ENCODE assay signal across 9 cellular contexts in the genomic region with DNA sequence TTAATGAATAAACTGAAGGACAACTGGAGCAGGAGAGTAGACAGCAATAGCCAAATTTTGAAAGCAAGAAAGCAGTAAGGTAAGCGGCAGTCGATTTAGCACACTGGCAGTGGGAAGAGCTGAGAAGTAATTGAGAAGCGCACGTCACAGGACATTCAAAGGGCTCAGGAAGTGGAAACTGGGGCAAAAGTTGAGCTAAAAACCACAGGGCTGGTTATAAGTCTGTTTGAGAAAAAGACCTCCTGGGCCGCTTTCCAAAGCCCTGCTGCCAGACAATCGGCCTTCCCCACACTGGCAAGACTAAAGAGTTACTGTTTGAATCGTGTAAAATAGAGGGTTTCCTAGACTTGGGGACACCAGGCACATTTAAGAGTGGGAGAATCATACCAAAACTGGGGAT.
DNase-seq lines count a peak whose midpoint lies in the region; ATAC-seq, FAIRE-seq and TF ChIP-seq lines count a peak whose summit lies in the region.
"Had no signal": no experiment of that assay in that cellular context is flagged by ENCODE, and none has a peak within 500 bp of the region (broad histone marks: within the 10 kb centered on the region; RNA-seq: fewer than 3 reads in every experiment).

No MANE protein-coding gene starts in this region.

- FAIRE-seq in HepG2 (lab: Jason Lieb, UNC) = no peak

- H3K4me2 ChIP-seq in HepG2 (ENCODE audit: low read depth, low read length) = no peak overlapping the region
- H3K4me2 ChIP-seq in OCI-LY7 (ENCODE audit: low read length) = no peak overlapping the region

- in situ Hi-C loops in HepG2 (cut with HindIII; ENCODE audit: extremely low pct_ligation_motif_present, low pct_unique_long_range_greater_than_20kb) = loop anchor here (10.0 kb wide), 1 partner anchor 228 kb away; no protein-coding TSS in a partner anchor

- intact Hi-C loops in right lobe of liver (cut with DNase I) (loop anchor here in 1 of 2 donors (10.0 kb wide), 2 partner anchors 58 to 438 kb away; a partner anchor contains a TSS), HepG2 (cut with micrococcal nuclease; ENCODE audit: unreplicated experiment) (no loop called here), upper lobe of right lung (cut with DNase I) (no loop called here), OCI-LY7 (cut with micrococcal nuclease; ENCODE audit: unreplicated experiment) (no loop called here)

- H3K4me1 ChIP-seq in right lobe of liver (no peaks in the 10 kb centered on the region), HepG2 (ENCODE audit: insufficient read depth, low read length) (no peaks in the 10 kb centered on the region), upper lobe of right lung (no peaks in the 10 kb centered on the region), right atrium auricular region (no peaks in the 10 kb centered on the region), OCI-LY7 (ENCODE audit: insufficient read depth, low read length, poor library complexity, severe bottlenecking) (no peaks in the 10 kb centered on the region)

- WGBS in right lobe of liver (ENCODE audit: insufficient coverage, low coverage, low lambda C conversion rate, missing lambda C conversion rate) = 54% methylated on average over 7 of the region's 7 CpGs
- 59% methylated on average over 7 of the region's 7 CpGs for WGBS in HepG2 (ENCODE audit: low lambda C conversion rate)

- ATAC-seq in right lobe of liver (peak in 3 of 4 donors; percentile 20 to 61 (median 61)), HepG2 (no peak), upper lobe of right lung (peak; percentile 84)

- CTCF ChIA-PET in HepG2 (lab: Yijun Ruan, JAX; ENCODE audit: low intra/inter-chr PET ratio, low total read pairs) = no interaction called here
- CTCF ChIA-PET in OCI-LY7 (lab: Charles Lee; ENCODE audit: unreplicated experiment) = no interaction called here

- H3K9me2 ChIP-seq in OCI-LY7 (ENCODE audit: insufficient read depth, low read length) = no peaks in the 10 kb centered on the region

- H3K27ac ChIP-seq in right lobe of liver (no peak overlapping the region), HepG2 (ENCODE audit: extremely low read length, insufficient read depth, low read length) (no peak overlapping the region), upper lobe of right lung (no peak overlapping the region), right atrium auricular region (no peak overlapping the region), OCI-LY7 (ENCODE audit: low read depth, low read length, poor library complexity, severe bottlenecking) (no peak overlapping the region)

- TF ChIP-seq POLR2A in right lobe of liver (IDR thresholded peaks at IDR 0.05) (no peak), HepG2 (IDR thresholded peaks at IDR 0.05; ENCODE audit: insufficient read depth in 1 of 2, low read depth in 2 of 2, low read length in 2 of 2) (no peak)

- no peaks in the 10 kb centered on the region for H4K20me1 ChIP-seq in HepG2 (ENCODE audit: insufficient read depth, low read length)
- no peaks in the 10 kb centered on the region for H4K20me1 ChIP-seq in OCI-LY7 (ENCODE audit: insufficient read depth, low read length)

- H3K9me3 ChIP-seq in right lobe of liver (no peaks in the 10 kb centered on the region), HepG2 (ENCODE audit: low read length) (no peaks in the 10 kb centered on the region), upper lobe of right lung (peaks cover 9% of the 10 kb centered on the region), right atrium auricular region (peaks cover 0 to 15% of the 10 kb centered on the region in 2 donors), OCI-LY7 (ENCODE audit: low read length) (no peaks in the 10 kb centered on the region)

- no peak for TF ChIP-seq EP300 in HepG2 (IDR thresholded peaks at IDR 0.05; ENCODE audit: low read depth in 2 of 2, low read length in 2 of 2)
- TF ChIP-seq EP300 in HepG2 (CRISPR knock-in tag; IDR thresholded peaks at IDR 0.05; ENCODE audit: borderline replicate concordance) = no peak

- TF ChIP-seq RAD21 in HepG2 (CRISPR knock-in tag; IDR thresholded peaks at IDR 0.05) = no peak

- no peaks in the 10 kb centered on the region for H3K79me2 ChIP-seq in HepG2 (ENCODE audit: insufficient read depth, low read length)
- no peaks in the 10 kb centered on the region for H3K79me2 ChIP-seq in OCI-LY7 (ENCODE audit: insufficient read depth, low read depth, low read length)

- TF ChIP-seq CTCF in right lobe of liver (IDR thresholded peaks at IDR 0.05) (no peak), HepG2 (CRISPR knock-in tag; IDR thresholded peaks at IDR 0.05) (no peak), upper lobe of right lung (IDR thresholded peaks at IDR 0.05) (no peak), right atrium auricular region (IDR thresholded peaks at IDR 0.05) (no peak), OCI-LY7 (conservative IDR thresholded peaks at IDR 0.05; ENCODE audit: low read length) (no peak)

- DNase-seq in right lobe of liver (no peak), HepG2 (ENCODE audit: low spot score) (no peak), inferior parietal cortex (ENCODE audit: extremely low spot score) (peak; percentile 24), upper lobe of right lung (no peak), DMS153 (lab: John Stamatoyannopoulos, UW) (no peak), right atrium auricular region (ENCODE audit: low spot score) (no peak), OCI-LY7 (ENCODE audit: low spot score) (no peak)
- peak; percentile 62 for DNase-seq in activated effector memory CD4-positive, alpha-beta T cell treated with anti-CD3 and anti-CD28 coated beads, Interleukin-2, amount 50 U/mL, for 16 hours
- DNase-seq: NCI-H510A treated with DMSO at 0.1 percent for 48 hours had no signal

- no peaks in the 10 kb centered on the region for H3K36me3 ChIP-seq in right lobe of liver
- H3K36me3 ChIP-seq in HepG2 (replicated peaks in 1 of 2; ENCODE audit: control insufficient read depth in 1 of 2, insufficient read depth in 2 of 2, low read length in 2 of 2) = no peaks in the 10 kb centered on the region
- H3K36me3 ChIP-seq in upper lobe of right lung = no peaks in the 10 kb centered on the region
- no peaks in the 10 kb centered on the region for H3K36me3 ChIP-seq in right atrium auricular region
- H3K36me3 ChIP-seq in OCI-LY7 (ENCODE audit: insufficient read depth, low read length) = no peaks in the 10 kb centered on the region

- H3K27me3 ChIP-seq in right lobe of liver = no peaks in the 10 kb centered on the region
- no peaks in the 10 kb centered on the region for H3K27me3 ChIP-seq in HepG2 (ENCODE audit: control insufficient read depth in 1 of 2, insufficient read depth in 2 of 2, low read length in 2 of 2)
- no peaks in the 10 kb centered on the region for H3K27me3 ChIP-seq in upper lobe of right lung
- H3K27me3 ChIP-seq in right atrium auricular region = no peaks in the 10 kb centered on the region

- POLR2A ChIA-PET in HepG2 (lab: Yijun Ruan, JAX) = no interaction called here
- POLR2A ChIA-PET in OCI-LY7 (lab: Charles Lee) = no interaction called here

- no peak overlapping the region for H3K9ac ChIP-seq in HepG2 (ENCODE audit: insufficient read depth, low read depth, low read length)

- H2AFZ ChIP-seq in HepG2 (ENCODE audit: low read length) (no peak overlapping the region), OCI-LY7 (ENCODE audit: low read length) (no peak overlapping the region)

- H3K4me3 ChIP-seq in right lobe of liver (no peak overlapping the region), HepG2 (replicated peaks in 1 of 3; ENCODE audit: insufficient read depth in 1 of 3, low read depth in 2 of 3, low read length in 3 of 3) (no peak overlapping the region), upper lobe of right lung (no peak overlapping the region), right atrium auricular region (no peak overlapping the region), OCI-LY7 (ENCODE audit: low read depth, low read length, poor library complexity, severe bottlenecking) (no peak overlapping the region)

- no TSS peak for BruUV-seq in HepG2 (replicated peaks; lab: Mats Ljungman, UMichigan)
- no TSS peak for BruUV-seq in OCI-LY7 (replicated peaks; lab: Mats Ljungman, UMichigan)

TF ChIP-seq in HepG2, 621 proteins besides CTCF, POLR2A, EP300 and RAD21 (continues in another document):
- TF ChIP-seq ZNF577 (CRISPR knock-in tag; IDR thresholded peaks at IDR 0.05; ENCODE audit: borderline replicate concordance, low read depth) (no peak), JARID2 (CRISPR knock-in tag; IDR thresholded peaks at IDR 0.05; ENCODE audit: insufficient replicate concordance) (no peak), ZNF563 (CRISPR knock-in tag; IDR thresholded peaks at IDR 0.05) (no peak), MTA1 (CRISPR knock-in tag; IDR thresholded peaks at IDR 0.05; ENCODE audit: borderline replicate concordance) (no peak), KLF9 (CRISPR knock-in tag; IDR thresholded peaks at IDR 0.05; ENCODE audit: low read depth) (no peak), ZFP1 (CRISPR knock-in tag; IDR thresholded peaks at IDR 0.05) (no peak)
- TF ChIP-seq, protein P1, sequence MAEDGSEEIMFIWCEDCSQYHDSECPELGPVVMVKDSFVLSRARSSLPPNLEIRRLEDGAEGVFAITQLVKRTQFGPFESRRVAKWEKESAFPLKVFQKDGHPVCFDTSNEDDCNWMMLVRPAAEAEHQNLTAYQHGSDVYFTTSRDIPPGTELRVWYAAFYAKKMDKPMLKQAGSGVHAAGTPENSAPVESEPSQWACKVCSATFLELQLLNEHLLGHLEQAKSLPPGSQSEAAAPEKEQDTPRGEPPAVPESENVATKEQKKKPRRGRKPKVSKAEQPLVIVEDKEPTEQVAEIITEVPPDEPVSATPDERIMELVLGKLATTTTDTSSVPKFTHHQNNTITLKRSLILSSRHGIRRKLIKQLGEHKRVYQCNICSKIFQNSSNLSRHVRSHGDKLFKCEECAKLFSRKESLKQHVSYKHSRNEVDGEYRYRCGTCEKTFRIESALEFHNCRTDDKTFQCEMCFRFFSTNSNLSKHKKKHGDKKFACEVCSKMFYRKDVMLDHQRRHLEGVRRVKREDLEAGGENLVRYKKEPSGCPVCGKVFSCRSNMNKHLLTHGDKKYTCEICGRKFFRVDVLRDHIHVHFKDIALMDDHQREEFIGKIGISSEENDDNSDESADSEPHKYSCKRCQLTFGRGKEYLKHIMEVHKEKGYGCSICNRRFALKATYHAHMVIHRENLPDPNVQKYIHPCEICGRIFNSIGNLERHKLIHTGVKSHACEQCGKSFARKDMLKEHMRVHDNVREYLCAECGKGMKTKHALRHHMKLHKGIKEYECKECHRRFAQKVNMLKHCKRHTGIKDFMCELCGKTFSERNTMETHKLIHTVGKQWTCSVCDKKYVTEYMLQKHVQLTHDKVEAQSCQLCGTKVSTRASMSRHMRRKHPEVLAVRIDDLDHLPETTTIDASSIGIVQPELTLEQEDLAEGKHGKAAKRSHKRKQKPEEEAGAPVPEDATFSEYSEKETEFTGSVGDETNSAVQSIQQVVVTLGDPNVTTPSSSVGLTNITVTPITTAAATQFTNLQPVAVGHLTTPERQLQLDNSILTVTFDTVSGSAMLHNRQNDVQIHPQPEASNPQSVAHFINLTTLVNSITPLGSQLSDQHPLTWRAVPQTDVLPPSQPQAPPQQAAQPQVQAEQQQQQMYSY (CRISPR knock-in tag; IDR thresholded peaks at IDR 0.05) = no peak

Comparison
In these comparisons a context has a peak if more than half of its experiments do, and no peak if none do; other contexts are left out.
1. DNase-seq: peak in activated effector memory CD4-positive, alpha-beta T cell treated with anti-CD3 and anti-CD28 coated beads, Interleukin-2, amount 50 U/mL, for 16 hours (single experiment) and inferior parietal cortex (single experiment); none in right lobe of liver (0 of 3), HepG2 (single experiment), upper lobe of right lung (single experiment), DMS153 (single experiment), right atrium auricular region (single experiment) and OCI-LY7 (single experiment).